In genomic region chr12:49707127-49707811, GRCh38 we compare ENCODE assay signal across 1 cellular context.
TF ChIP-seq lines count a peak whose summit lies in the region.

Gene FMNL3 (minus strand): TSS chr12:49707405. CDS start chr12:49707180, 225 bp downstream.

TF ChIP-seq in HEK293, 187 proteins besides CTCF, POLR2A, EP300 and RAD21 (continued from another document):
- TF ChIP-seq REST (tag by site-specific recombination; IDR thresholded peaks at IDR 0.05) (no peak), ZNF530 (tag by site-specific recombination; IDR thresholded peaks at IDR 0.05; ENCODE audit: low read depth) (no peak), ZNF239 (tag by site-specific recombination; IDR thresholded peaks at IDR 0.05) (no peak), ZNF514 (tag by site-specific recombination; IDR thresholded peaks at IDR 0.05) (no peak), BCL6B (tag by site-specific recombination; IDR thresholded peaks at IDR 0.05) (no peak), GFI1B (tag by site-specific recombination; IDR thresholded peaks at IDR 0.05) (no peak), ZNF791 (tag by site-specific recombination; IDR thresholded peaks at IDR 0.05) (no peak), BCL11B (tag by site-specific recombination; IDR thresholded peaks at IDR 0.05; ENCODE audit: low read depth) (no peak), ZNF155 (tag by site-specific recombination; IDR thresholded peaks at IDR 0.05) (no peak), ZBTB20 (tag by site-specific recombination; IDR thresholded peaks at IDR 0.05) (peak; percentile 87; the same call in 1 of the 2 replicates), GLIS2 (tag by site-specific recombination; IDR thresholded peaks at IDR 0.05) (peak; percentile 94), ZNF76 (tag by site-specific recombination; IDR thresholded peaks at IDR 0.05; ENCODE audit: borderline replicate concordance, low read depth) (peak; percentile 70)
